25 cellular contexts compared by ENCODE assay signal in the genomic region with DNA sequence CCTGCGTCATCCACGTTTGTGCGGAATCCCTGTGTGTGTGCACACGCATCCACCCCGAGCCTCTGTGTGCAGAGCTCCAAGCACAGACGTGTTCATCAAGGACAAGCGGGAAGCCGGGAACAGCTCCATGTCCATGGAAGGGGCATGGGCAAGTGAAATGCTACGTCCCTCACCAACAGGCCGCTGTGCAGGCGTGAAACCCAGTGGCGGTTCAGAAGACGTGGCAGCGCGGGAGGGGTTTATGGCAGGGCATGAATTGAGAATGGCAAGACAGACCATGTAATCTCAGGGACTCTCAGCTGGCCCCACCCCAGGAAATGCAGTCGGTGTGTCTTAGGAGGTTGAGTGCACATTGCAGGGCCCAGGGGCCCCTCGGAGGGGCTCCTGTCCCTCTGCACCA. TPM values are rescaled to one million over a fixed set of nuclear protein-coding genes. Genes with fewer than 3 reads are reported as not detected.
DNase-seq lines count a peak whose midpoint lies in the region; ATAC-seq and TF ChIP-seq lines count a peak whose summit lies in the region.
"Had no signal": no experiment of that assay in that cellular context is flagged by ENCODE, and none has a peak within 500 bp of the region (broad histone marks: within the 10 kb centered on the region; RNA-seq: fewer than 3 reads in every experiment).

No MANE protein-coding gene starts in this region.

- no peak overlapping the region for H3K4me3 ChIP-seq in right cardiac atrium (ENCODE audit: low read length)
- H3K4me3 ChIP-seq in coronary artery, result no peak overlapping the region
- H3K4me3 ChIP-seq in mucosa of descending colon, result no peak overlapping the region
- no peak overlapping the region for H3K4me3 ChIP-seq in aorta (ENCODE audit: low read length in 2 of 2)
- H3K4me3 ChIP-seq in thyroid gland (replicated peaks in 1 of 3), result no peak overlapping the region
- H3K4me3 ChIP-seq: cardiac muscle cell, pancreas had no signal

- no peaks in the 10 kb centered on the region for H3K27me3 ChIP-seq in right cardiac atrium (ENCODE audit: control insufficient read depth, insufficient read depth)
- no peaks in the 10 kb centered on the region for H3K27me3 ChIP-seq in aorta (ENCODE audit: control insufficient read depth in 1 of 2, insufficient read depth in 2 of 2, low read length in 1 of 2)
- no peaks in the 10 kb centered on the region for H3K27me3 ChIP-seq in thyroid gland
- H3K27me3 ChIP-seq: cardiac muscle cell, pancreas had no signal

- no peak overlapping the region for H3K27ac ChIP-seq in right cardiac atrium (ENCODE audit: low read length)
- no peak overlapping the region for H3K27ac ChIP-seq in coronary artery
- no peak overlapping the region for H3K27ac ChIP-seq in aorta (ENCODE audit: low read depth in 1 of 2, low read length in 2 of 2)
- no peak overlapping the region for H3K27ac ChIP-seq in thyroid gland
- H3K27ac ChIP-seq: cardiac muscle cell, pancreas had no signal

- DNase-seq in right cardiac atrium (peak in 2 of 3 donors; percentile 31 to 32), left cardiac atrium (no peak), coronary artery (ENCODE audit: low spot score) (peak; percentile 49), mucosa of descending colon (peak in 2 of 3 donors; percentile 21 to 39), aorta (peak; percentile 32 to 57), thyroid gland (no peak), NCI-H524 (lab: John Stamatoyannopoulos, UW) (no peak), globus pallidus (ENCODE audit: low spot score) (no peak)
- DNase-seq: activated CD4-positive, alpha-beta T cell treated with anti-CD3 and anti-CD28 coated beads for 4 hours; activated naive CD4-positive, alpha-beta T cell treated with Interleukin-2 at 50 U/mL for 16 hours; activated T-cell treated with anti-CD3 and anti-CD28 coated beads, Interleukin-2, amount 50 U/mL, for 4 hours; amygdala; DMS79 treated with DMSO at 0.1 percent for 48 hours; GF-D8; hypothalamus; immature natural killer cell; NCI-H1417 treated with DMSO at 0.1 percent for 48 hours; NCI-H446; stimulated activated CD4-positive, alpha-beta T cell treated with anti-CD3 and anti-CD28 coated beads, Interleukin-12 subunit alpha, Interleukin-12 subunit beta, amount 100 ng/mL, for 4 hours; stimulated activated CD4-positive, alpha-beta T cell treated with anti-CD3 and anti-CD28 coated beads, Interleukin-4, amount 100 ng/mL, for 1 hour; T-helper 2 cell had no signal

- no peak for TF ChIP-seq POLR2A in thyroid gland (IDR thresholded peaks at IDR 0.05)

- no peak for ATAC-seq in right cardiac atrium
- no peak for ATAC-seq in left cardiac atrium
- ATAC-seq in mucosa of descending colon, result no peak
- no peak for ATAC-seq in aorta (ENCODE audit: low FRiP score)
- ATAC-seq: activated T-cell treated with anti-CD3 and anti-CD28 coated beads, Interleukin-2, amount 50 U/mL, for 4 hours; natural killer cell treated with Interleukin-12 subunit alpha and Interleukin-12 subunit beta and Interleukin-15 and Interleukin-18, amount 100 ng/mL, for 72 hours; pancreas had no signal

- H3K9me3 ChIP-seq in right cardiac atrium (ENCODE audit: control insufficient read depth, low read length), result no peaks in the 10 kb centered on the region
- H3K9me3 ChIP-seq in mucosa of descending colon, result no peaks in the 10 kb centered on the region
- H3K9me3 ChIP-seq in aorta (ENCODE audit: control insufficient read depth, low read length), result no peaks in the 10 kb centered on the region
- no peaks in the 10 kb centered on the region for H3K9me3 ChIP-seq in thyroid gland
- H3K9me3 ChIP-seq: Caco-2, pancreas had no signal

- no peak for TF ChIP-seq CTCF in coronary artery (IDR thresholded peaks at IDR 0.05)
- TF ChIP-seq CTCF in mucosa of descending colon (IDR thresholded peaks at IDR 0.05), result no peak
- TF ChIP-seq CTCF in thyroid gland (IDR thresholded peaks at IDR 0.05), result no peak

- intact Hi-C loops in right cardiac atrium (cut with DNase I), result loop anchor here in 2 of 4 donors (10.0 kb wide), 3 partner anchors 58 to 238 kb away; no protein-coding TSS in a partner anchor
- intact Hi-C loops in left cardiac atrium (cut with DNase I), result loop anchor here in 1 of 2 donors (10.0 kb wide), 1 partner anchor 238 kb away; no protein-coding TSS in a partner anchor
- intact Hi-C loops in mucosa of descending colon (cut with DNase I, micrococcal nuclease), result loop anchor here in 1 of 2 donors (10.0 kb wide), 1 partner anchor 138 kb away; no protein-coding TSS in a partner anchor
- intact Hi-C loops in aorta (cut with DNase I), result no loop called here
- intact Hi-C loops in thyroid gland (cut with DNase I), result no loop called here

- 93% methylated on average over 17 of the region's 17 CpGs for WGBS in right cardiac atrium
- WGBS in aorta, 2 donors, result 95% methylated on average over 17 of the region's 17 CpGs
- 92% methylated on average over 17 of the region's 17 CpGs for WGBS in thyroid gland, 2 donors

- H3K4me1 ChIP-seq in right cardiac atrium (ENCODE audit: control insufficient read depth, insufficient read depth, low read length), result peaks cover 4% of the 10 kb centered on the region
- peaks cover 15% of the 10 kb centered on the region for H3K4me1 ChIP-seq in mucosa of descending colon (ENCODE audit: low read depth)
- no peaks in the 10 kb centered on the region for H3K4me1 ChIP-seq in aorta (ENCODE audit: control insufficient read depth in 1 of 2, insufficient read depth in 2 of 2, low read length in 2 of 2)
- H3K4me1 ChIP-seq in thyroid gland, result peaks cover 6 to 20% of the 10 kb centered on the region in 2 donors

- no peaks in the 10 kb centered on the region for H3K36me3 ChIP-seq in mucosa of descending colon (ENCODE audit: low read depth)
- no peaks in the 10 kb centered on the region for H3K36me3 ChIP-seq in aorta (ENCODE audit: control insufficient read depth in 1 of 2, insufficient read depth in 2 of 2, low read length in 1 of 2)
- no peaks in the 10 kb centered on the region for H3K36me3 ChIP-seq in thyroid gland
- H3K36me3 ChIP-seq: cardiac muscle cell, pancreas had no signal

RNA-seq across cellular contexts. Expression of a gene that starts 52.7 kb away (rescaled TPM):
- total RNA-seq in right cardiac atrium (10 to 100 TPM; 18.5 to 27.8 (median 22.1) TPM), left cardiac atrium (10 to 100 TPM; 29.9 to 30.9 TPM), mucosa of descending colon (10 to 100 TPM; 10.9 to 23.4 (median 22.1) TPM), aorta (10 to 100 TPM; 42.5 to 43.6 TPM), thyroid gland (10 to 100 TPM; 25.4 to 32.2 (median 29.8) TPM)
- polyA plus RNA-seq in right cardiac atrium (9.9 TPM), aorta (10 to 100 TPM in 1 of 2 donors, 1 to 10 TPM in 1; 6.4 to 12.8 TPM)

RNA-seq across cellular contexts. Expression of a gene that starts 53.5 kb away (rescaled TPM):
- total RNA-seq in right cardiac atrium (1 to 10 TPM; 6.9 to 10.0 (median 7.9) TPM), left cardiac atrium (1 to 10 TPM; 5.9 to 9.8 TPM), mucosa of descending colon (1 to 10 TPM; 2.1 to 5.9 (median 2.7) TPM), aorta (10 to 100 TPM in 1 of 2 donors, 1 to 10 TPM in 1; 3.3 to 11.3 TPM), thyroid gland (10 to 100 TPM in 2 of 4 donors, 1 to 10 TPM in 2; 6.7 to 17.3 (median 9.4) TPM)
- polyA plus RNA-seq in right cardiac atrium (4.9 TPM), aorta (1 to 10 TPM; 2.6 to 6.8 TPM)
- polyA plus RNA-seq: immature natural killer cell had no signal

Comparison
In these comparisons a context has a peak if more than half of its experiments do, and no peak if none do; other contexts are left out.
1. DNase-seq: peak in right cardiac atrium (2 of 3), coronary artery (single experiment), mucosa of descending colon (2 of 3) and aorta (2 of 2); none in left cardiac atrium (single experiment), thyroid gland (0 of 2), NCI-H524 (0 of 2) and globus pallidus (single experiment).